In genomic region chr2:101830146-101830545, GRCh38 we compare ENCODE assay signal across 13 cellular contexts.
DNase-seq lines count a peak whose midpoint lies in the region; ATAC-seq and TF ChIP-seq lines count a peak whose summit lies in the region.
"Had no signal": no experiment of that assay in that cellular context is flagged by ENCODE, and none has a peak within 500 bp of the region (broad histone marks: within the 10 kb centered on the region; RNA-seq: fewer than 3 reads in every experiment).

No MANE protein-coding gene starts in this region.

- H3K4me3 Mint-ChIP-seq in CD8-positive, alpha-beta T cell, result no peak overlapping the region
- H3K4me3 Mint-ChIP-seq in IgD-negative memory B cell, result peak overlapping the region in 1 of 4 donors; percentile 56
- H3K4me3 Mint-ChIP-seq in naive B cell, result no peak overlapping the region

- no peaks in the 10 kb centered on the region for H3K27me3 Mint-ChIP-seq in CD8-positive, alpha-beta T cell (ENCODE audit: low read depth)
- H3K27me3 Mint-ChIP-seq in IgD-negative memory B cell, result no peaks in the 10 kb centered on the region
- H3K27me3 Mint-ChIP-seq in naive B cell, result no peaks in the 10 kb centered on the region

- H3K4me1 ChIP-seq in CD8-positive, alpha-beta T cell (ENCODE audit: insufficient read depth, low read length), result peaks cover 54% of the 10 kb centered on the region

- H3K4me3 ChIP-seq in CD8-positive, alpha-beta T cell (ENCODE audit: low read depth, low read length), result no peak overlapping the region
- H3K4me3 ChIP-seq: ovary had no signal

- peaks cover 59% of the 10 kb centered on the region for H3K4me1 Mint-ChIP-seq in CD8-positive, alpha-beta T cell (ENCODE audit: low read depth)
- peaks cover 23 to 50% (median 48%) of the 10 kb centered on the region in 3 donors for H3K4me1 Mint-ChIP-seq in IgD-negative memory B cell
- peaks cover 37 to 48% (median 47%) of the 10 kb centered on the region in 3 donors for H3K4me1 Mint-ChIP-seq in naive B cell

- ATAC-seq in CD8-positive, alpha-beta T cell, result no peak
- no peak for ATAC-seq in naive B cell (ENCODE audit: low read depth in 2 of 2)

- no peaks in the 10 kb centered on the region for H3K27me3 ChIP-seq in CD8-positive, alpha-beta T cell (ENCODE audit: insufficient read depth, low read length)
- H3K27me3 ChIP-seq: ovary had no signal

- H3K9me3 Mint-ChIP-seq in CD8-positive, alpha-beta T cell, result no peaks in the 10 kb centered on the region
- H3K9me3 Mint-ChIP-seq in IgD-negative memory B cell (no peaks in the 10 kb centered on the region), naive B cell (no peaks in the 10 kb centered on the region)

- H3K36me3 Mint-ChIP-seq in CD8-positive, alpha-beta T cell, result peaks cover 69% of the 10 kb centered on the region
- peaks cover 4% of the 10 kb centered on the region for H3K36me3 Mint-ChIP-seq in IgD-negative memory B cell
- H3K36me3 Mint-ChIP-seq in naive B cell, result peaks cover 17 to 24% of the 10 kb centered on the region in 2 donors

- H3K9me3 ChIP-seq in CD8-positive, alpha-beta T cell (ENCODE audit: low read length), result no peaks in the 10 kb centered on the region
- H3K9me3 ChIP-seq: ovary, SK-N-SH had no signal

- CTCF ChIA-PET in CD8-positive, alpha-beta T cell (lab: Charles Lee), result interaction anchor here (0.9 to 11.7 kb wide), 11 partner anchors 7 to 497 kb away, joined by 3 to 138 read pairs (median 5); no protein-coding TSS in a partner anchor

- no peak overlapping the region for H3K27ac ChIP-seq in CD8-positive, alpha-beta T cell (ENCODE audit: low read depth, low read length)
- peak overlapping the region; percentile 96 for H3K27ac ChIP-seq in angular gyrus (ENCODE audit: low read depth, low read length)
- H3K27ac ChIP-seq: ovary had no signal

- peak overlapping the region; percentile 83 for H3K27ac Mint-ChIP-seq in CD8-positive, alpha-beta T cell
- H3K27ac Mint-ChIP-seq in IgD-negative memory B cell (peak overlapping the region in 2 of 3 donors; percentile 56 to 89), naive B cell (peak overlapping the region in 5 of 6 donors; percentile 55 to 91 (median 75))

- POLR2A ChIA-PET in CD8-positive, alpha-beta T cell (lab: Charles Lee), result interaction anchor here (1.0 kb wide), 1 partner anchor 19 kb away, joined by 3 read pairs; no protein-coding TSS in a partner anchor

- intact Hi-C loops in CD8-positive, alpha-beta T cell (cut with DNase I, micrococcal nuclease), result loop anchor here (2.0 to 5.0 kb wide), 4 partner anchors 178 to 817 kb away; no protein-coding TSS in a partner anchor

- no peak for TF ChIP-seq CTCF in CD8-positive, alpha-beta T cell (IDR thresholded peaks at IDR 0.05)

- H3K36me3 ChIP-seq in CD8-positive, alpha-beta T cell (ENCODE audit: insufficient read depth, low read length), result peaks cover 29% of the 10 kb centered on the region
- H3K36me3 ChIP-seq: ovary had no signal

- DNase-seq in CD8-positive, alpha-beta T cell, result no peak
- DNase-seq in naive B cell, result no peak
- DNase-seq in NCI-H187 treated with DMSO at 0.1 percent for 48 hours (lab: John Stamatoyannopoulos, UW), result no peak
- no peak for DNase-seq in DMS153 treated with DMSO at 0.1 percent for 48 hours (lab: John Stamatoyannopoulos, UW; ENCODE audit: unreplicated experiment)
- DNase-seq in NCI-H1436 (lab: John Stamatoyannopoulos, UW), result no peak
- no peak for DNase-seq in GF-D8 (lab: John Stamatoyannopoulos, UW)
- DNase-seq: activated CD4-positive, alpha-beta T cell treated with anti-CD3 and anti-CD28 coated beads, Interleukin-2, amount 50 U/mL, for 4 hours; aorta; NCI-H1417 treated with DMSO at 0.1 percent for 48 hours; ovary; SK-N-SH had no signal
